ENCODE assay signal across 1 cellular context in the genomic region with DNA sequence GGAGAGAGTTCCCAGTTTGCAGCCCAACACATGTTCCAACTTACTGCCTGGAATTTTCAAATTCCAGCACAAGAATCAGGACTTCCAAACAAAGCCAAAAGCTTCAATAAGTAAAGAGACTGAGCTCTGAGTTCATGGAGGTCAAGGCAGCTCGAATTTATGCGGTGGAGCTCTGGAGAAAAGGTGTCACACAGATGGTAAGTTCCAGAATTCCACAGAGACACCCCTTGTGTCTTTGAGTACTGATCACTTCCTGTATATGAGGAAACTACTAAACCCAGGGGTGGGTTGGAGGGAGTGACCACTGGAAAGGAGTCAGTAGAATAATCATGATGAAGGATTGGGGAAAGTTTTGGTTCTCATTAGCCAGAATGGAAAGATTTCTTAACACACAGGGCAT.
TF ChIP-seq lines count a peak whose summit lies in the region.

No MANE protein-coding gene starts in this region.

TF ChIP-seq in IMR-90, 13 proteins besides CTCF, POLR2A, EP300 and RAD21:
- TF ChIP-seq MXI1 (IDR thresholded peaks at IDR 0.05; ENCODE audit: borderline replicate concordance, low read depth, low read length) (no peak), BHLHE40 (IDR thresholded peaks at IDR 0.05; ENCODE audit: low read depth, low read length) (no peak), MAZ (IDR thresholded peaks at IDR 0.05; ENCODE audit: borderline replicate concordance, low read depth, low read length) (no peak), NFE2L2 (IDR thresholded peaks at IDR 0.05; ENCODE audit: low read depth, low read length) (no peak), FOS (IDR thresholded peaks at IDR 0.05; ENCODE audit: low read depth, low read length) (no peak), CEBPB (IDR thresholded peaks at IDR 0.05; ENCODE audit: low read depth, low read length) (no peak), RCOR1 (IDR thresholded peaks at IDR 0.05; ENCODE audit: insufficient replicate concordance, low read length) (no peak), RFX5 (IDR thresholded peaks at IDR 0.05; ENCODE audit: low read depth, low read length) (no peak), CHD1 (IDR thresholded peaks at IDR 0.05; ENCODE audit: low read depth, low read length) (no peak), SMC3 (IDR thresholded peaks at IDR 0.05; ENCODE audit: low read depth, low read length) (no peak), MAFK (IDR thresholded peaks at IDR 0.05; ENCODE audit: low read depth, low read length) (no peak)
- TF ChIP-seq, protein P1, sequence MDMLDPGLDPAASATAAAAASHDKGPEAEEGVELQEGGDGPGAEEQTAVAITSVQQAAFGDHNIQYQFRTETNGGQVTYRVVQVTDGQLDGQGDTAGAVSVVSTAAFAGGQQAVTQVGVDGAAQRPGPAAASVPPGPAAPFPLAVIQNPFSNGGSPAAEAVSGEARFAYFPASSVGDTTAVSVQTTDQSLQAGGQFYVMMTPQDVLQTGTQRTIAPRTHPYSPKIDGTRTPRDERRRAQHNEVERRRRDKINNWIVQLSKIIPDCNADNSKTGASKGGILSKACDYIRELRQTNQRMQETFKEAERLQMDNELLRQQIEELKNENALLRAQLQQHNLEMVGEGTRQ (IDR thresholded peaks at IDR 0.05; ENCODE audit: low read depth, low read length), result no peak
- TF ChIP-seq, protein P2, sequence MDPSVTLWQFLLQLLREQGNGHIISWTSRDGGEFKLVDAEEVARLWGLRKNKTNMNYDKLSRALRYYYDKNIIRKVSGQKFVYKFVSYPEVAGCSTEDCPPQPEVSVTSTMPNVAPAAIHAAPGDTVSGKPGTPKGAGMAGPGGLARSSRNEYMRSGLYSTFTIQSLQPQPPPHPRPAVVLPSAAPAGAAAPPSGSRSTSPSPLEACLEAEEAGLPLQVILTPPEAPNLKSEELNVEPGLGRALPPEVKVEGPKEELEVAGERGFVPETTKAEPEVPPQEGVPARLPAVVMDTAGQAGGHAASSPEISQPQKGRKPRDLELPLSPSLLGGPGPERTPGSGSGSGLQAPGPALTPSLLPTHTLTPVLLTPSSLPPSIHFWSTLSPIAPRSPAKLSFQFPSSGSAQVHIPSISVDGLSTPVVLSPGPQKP (IDR thresholded peaks at IDR 0.05; ENCODE audit: borderline replicate concordance, low read depth, low read length), result no peak
